9 cellular contexts compared by ENCODE assay signal in the genomic region with DNA sequence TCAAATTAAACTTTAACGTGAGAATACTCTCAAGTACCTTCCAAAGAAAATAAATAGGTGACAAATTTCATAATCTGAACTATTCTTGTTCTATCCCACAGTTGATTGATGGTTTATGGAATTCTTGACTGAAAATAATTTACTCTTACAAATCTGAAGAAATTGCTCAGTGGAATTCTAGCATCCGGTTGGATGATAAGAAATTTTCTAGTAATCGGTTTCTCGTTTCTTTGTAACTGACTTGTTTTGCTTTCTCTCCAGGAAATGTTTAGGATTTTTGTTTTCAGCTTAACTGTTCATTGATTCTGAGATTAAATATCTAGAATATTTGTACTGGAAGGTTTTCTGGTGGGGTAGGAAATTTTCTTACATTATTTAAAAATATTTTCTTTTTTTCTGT.
"Had no signal": no experiment of that assay in that cellular context is flagged by ENCODE, and none has a peak within 500 bp of the region (broad histone marks: within the 10 kb centered on the region; RNA-seq: fewer than 3 reads in every experiment).

No MANE protein-coding gene starts in this region.

- FAIRE-seq: H1, H54, HTR-8/SVneo, K562 had no signal

- H3K27ac Mint-ChIP-seq: GM23338, H9 had no signal

- DNase-seq: H9, HCEC 1CT, IMR-90 had no signal

- ATAC-seq: GM23338, K562 had no signal

- H3K4me2 ChIP-seq: GM23338 had no signal

- H3K27ac ChIP-seq: HL-60 had no signal

- H3K4me3 Mint-ChIP-seq: GM23338, H9 had no signal

- H3K4me3 ChIP-seq: GM23338, K562 had no signal
